Comparison of ENCODE assay signal across 1 cellular context in genomic region chr16:1428511-1428910, GRCh38.
A peak's percentile ranks its signal among the peaks of the same experiment; 100 is the strongest.
TF ChIP-seq lines count a peak whose summit lies in the region.

No MANE protein-coding gene starts in this region.

TF ChIP-seq in HepG2, 621 proteins besides CTCF, POLR2A, EP300 and RAD21 (continued from another document and continues in another):
- TF ChIP-seq HMGXB4 (CRISPR knock-in tag; IDR thresholded peaks at IDR 0.05; ENCODE audit: borderline replicate concordance in 1 of 2, low read depth in 1 of 2) (peak in 1 of 2 experiments; percentile 44; a peak in 1 of 4 replicates), STAG1 (CRISPR knock-in tag; IDR thresholded peaks at IDR 0.05) (peak; percentile 57), PITX1 (CRISPR knock-in tag; IDR thresholded peaks at IDR 0.05) (no peak), AGO2 (optimal IDR thresholded peaks at IDR 0.05; ENCODE audit: low read depth, low read length) (no peak), ZBTB49 (CRISPR knock-in tag; IDR thresholded peaks at IDR 0.05; ENCODE audit: borderline replicate concordance) (no peak), RBFOX2 (IDR thresholded peaks at IDR 0.05; ENCODE audit: low read depth, low read length) (0 out of 2 replicates have a peak, but pooled peaks have one; percentile 45), ZBTB33 (CRISPR knock-in tag; IDR thresholded peaks at IDR 0.05) (0 out of 2 replicates have a peak, but pooled peaks have one; percentile 14), ZNF354B (CRISPR knock-in tag; IDR thresholded peaks at IDR 0.05) (no peak), SIN3A (IDR thresholded peaks at IDR 0.05; ENCODE audit: borderline replicate concordance, low read depth, low read length) (no peak), RFX1 (IDR thresholded peaks at IDR 0.05) (no peak), RBM39 (IDR thresholded peaks at IDR 0.05; ENCODE audit: low read depth, low read length, poor library complexity, severe bottlenecking) (peak; percentile 32), XRCC5 (optimal IDR thresholded peaks at IDR 0.05; ENCODE audit: low read length) (peak; percentile 43), CENPT (CRISPR knock-in tag; IDR thresholded peaks at IDR 0.05; ENCODE audit: low read depth) (no peak), AFF4 (CRISPR knock-in tag; IDR thresholded peaks at IDR 0.05) (no peak), EEA1 (CRISPR knock-in tag; IDR thresholded peaks at IDR 0.05; ENCODE audit: borderline replicate concordance) (no peak), SSRP1 (CRISPR knock-in tag; IDR thresholded peaks at IDR 0.05) (no peak), ZNF205 (CRISPR knock-in tag; IDR thresholded peaks at IDR 0.05) (no peak), MXD4 (CRISPR knock-in tag; IDR thresholded peaks at IDR 0.05) (no peak), TP53 (CRISPR knock-in tag; conservative IDR thresholded peaks at IDR 0.05) (no peak), BCL3 (CRISPR knock-in tag; IDR thresholded peaks at IDR 0.05) (no peak), KMT2A (CRISPR knock-in tag; IDR thresholded peaks at IDR 0.05) (no peak), TFDP1 (CRISPR knock-in tag; IDR thresholded peaks at IDR 0.05; ENCODE audit: borderline replicate concordance) (peak; percentile 38; the same call in 1 of the 2 replicates), SRSF9 (IDR thresholded peaks at IDR 0.05; ENCODE audit: borderline replicate concordance, insufficient read depth, low read depth, low read length, poor library complexity, severe bottlenecking) (no peak), ZNF777 (CRISPR knock-in tag; IDR thresholded peaks at IDR 0.05) (no peak), NFIB (CRISPR knock-in tag; IDR thresholded peaks at IDR 0.05; ENCODE audit: borderline replicate concordance) (no peak), RARA (CRISPR knock-in tag; IDR thresholded peaks at IDR 0.05) (no peak), SAP130 (CRISPR knock-in tag; IDR thresholded peaks at IDR 0.05; ENCODE audit: low read depth) (peak; percentile 35; the same call in 1 of the 2 replicates), TCF12 (IDR thresholded peaks at IDR 0.05) (no peak), TCF12 (CRISPR knock-in tag; IDR thresholded peaks at IDR 0.05) (no peak), UBTF (CRISPR knock-in tag; IDR thresholded peaks at IDR 0.05) (0 out of 2 replicates have a peak, but pooled peaks have one; percentile 13), NCOA2 (CRISPR knock-in tag; IDR thresholded peaks at IDR 0.05) (no peak), ZNF709 (CRISPR knock-in tag; IDR thresholded peaks at IDR 0.05) (no peak), RBM22 (optimal IDR thresholded peaks at IDR 0.05; ENCODE audit: low read length) (no peak), LCORL (IDR thresholded peaks at IDR 0.05) (no peak), LCORL (CRISPR knock-in tag; IDR thresholded peaks at IDR 0.05) (0 out of 2 replicates have a peak, but pooled peaks have one; percentile 32), ZFP90 (CRISPR knock-in tag; IDR thresholded peaks at IDR 0.05; ENCODE audit: borderline replicate concordance) (no peak), MYC (CRISPR knock-in tag; IDR thresholded peaks at IDR 0.05; ENCODE audit: borderline replicate concordance) (no peak), ZNF124 (CRISPR knock-in tag; IDR thresholded peaks at IDR 0.05) (no peak), BRF2 (CRISPR knock-in tag; IDR thresholded peaks at IDR 0.05) (no peak), ZNF274 (CRISPR knock-in tag; IDR thresholded peaks at IDR 0.05) (no peak), ELF1 (CRISPR knock-in tag; IDR thresholded peaks at IDR 0.05) (no peak), ARNT (IDR thresholded peaks at IDR 0.05) (no peak), ZNF414 (CRISPR knock-in tag; IDR thresholded peaks at IDR 0.05) (no peak), PCBP1 (IDR thresholded peaks at IDR 0.05; ENCODE audit: borderline replicate concordance, low read depth, low read length) (0 out of 2 replicates have a peak, but pooled peaks have one; percentile 29)
